Comparison of ENCODE assay signal across 20 cellular contexts in the genomic region with DNA sequence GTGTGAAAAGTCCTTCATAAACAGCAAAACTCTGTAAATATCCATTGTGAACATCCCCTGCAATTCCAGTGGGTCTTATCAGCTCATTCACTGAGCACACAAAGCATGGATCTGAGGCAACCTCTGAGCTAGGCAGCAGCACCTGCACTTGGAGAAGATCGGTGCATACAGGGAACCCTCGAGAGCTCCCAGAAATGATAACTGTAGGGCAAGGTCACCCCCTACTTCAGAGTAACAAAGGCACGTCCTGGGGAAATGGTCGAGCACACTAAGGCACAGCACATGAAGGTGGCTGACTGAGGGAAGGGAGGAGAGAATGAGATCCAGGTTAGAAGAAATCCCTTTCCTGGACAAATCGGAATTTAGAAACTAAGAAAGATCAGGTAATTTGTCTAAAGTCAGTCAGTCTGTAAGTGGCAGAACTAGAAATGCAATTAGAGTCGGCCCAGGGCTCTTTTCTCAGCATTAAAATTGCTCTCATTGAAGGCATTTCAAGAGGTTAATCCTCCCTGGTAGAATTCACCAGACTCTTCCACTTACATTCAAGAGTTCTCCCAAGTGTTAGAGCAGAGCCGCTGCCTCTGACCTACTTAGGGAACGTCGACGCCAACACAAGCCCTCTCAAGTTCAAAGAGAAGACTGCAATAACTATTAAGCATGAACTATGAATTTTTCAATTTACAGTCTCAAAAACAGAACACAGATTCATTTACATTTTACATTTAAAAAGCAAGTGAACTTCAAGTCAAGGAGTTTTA. TPM values are rescaled to one million over a fixed set of nuclear protein-coding genes. Genes with fewer than 3 reads are reported as not detected.
DNase-seq lines count a peak whose midpoint lies in the region; ATAC-seq and TF ChIP-seq lines count a peak whose summit lies in the region.
"Had no signal": no experiment of that assay in that cellular context is flagged by ENCODE, and none has a peak within 500 bp of the region (broad histone marks: within the 10 kb centered on the region; RNA-seq: fewer than 3 reads in every experiment).

No MANE protein-coding gene starts in this region.

- H3K27me3 Mint-ChIP-seq in activated T-helper 1 cell treated with anti-CD3 and anti-CD28 coated beads, Interleukin-12 subunit alpha, Interleukin-12 subunit beta, Interleukin-2, Interleukin-4 antibody, amounts not matched to agents 30 ng/mL and 10 ng/mL and 1 ng/mL, durations not matched to agents 14 hours and 24 hours and 36 hours (ENCODE audit: insufficient read depth), result no peaks in the 10 kb centered on the region
- H3K27me3 Mint-ChIP-seq: IgD-negative memory B cell had no signal

- H3K36me3 ChIP-seq in SK-N-SH (replicated peaks in 1 of 2; ENCODE audit: control insufficient read depth in 1 of 2, insufficient read depth in 2 of 2, low read length in 1 of 2), result peaks cover 0 to 2% of the 10 kb centered on the region in 2 experiments
- no peaks in the 10 kb centered on the region for H3K36me3 ChIP-seq in cardiac muscle cell
- no peaks in the 10 kb centered on the region for H3K36me3 ChIP-seq in upper lobe of left lung
- H3K36me3 ChIP-seq: brain microvascular endothelial cell, esophagus muscularis mucosa, neutrophil had no signal

- intact Hi-C loops in activated T-helper 1 cell treated with anti-CD3 and anti-CD28 coated beads, Interleukin-12 subunit alpha, Interleukin-12 subunit beta, Interleukin-2, Interleukin-4 antibody, amounts not matched to agents 30 ng/mL and 10 ng/mL and 1 ng/mL, durations not matched to agents 14 hours and 24 hours and 36 hours (cut with micrococcal nuclease), result no loop called here

- H2AFZ ChIP-seq in SK-N-SH (ENCODE audit: low read depth), result no peak overlapping the region

- no peak for TF ChIP-seq RAD21 in SK-N-SH (IDR thresholded peaks at IDR 0.05; ENCODE audit: low read length)

- peaks cover 0 to 49% of the 10 kb centered on the region in 2 experiments; a peak in 3 of 4 replicates for H3K4me1 ChIP-seq in SK-N-SH (ENCODE audit: control insufficient read depth in 1 of 2, insufficient read depth in 2 of 2, low read depth in 1 of 2, low read length in 1 of 2)
- H3K4me1 ChIP-seq in cardiac muscle cell (ENCODE audit: low read depth), result peaks cover 32% of the 10 kb centered on the region
- peaks cover 6 to 18% (median 9%) of the 10 kb centered on the region in 4 donors for H3K4me1 ChIP-seq in upper lobe of left lung

- H3K9me2 ChIP-seq in SK-N-SH, result no peaks in the 10 kb centered on the region

- TF ChIP-seq POLR2A in upper lobe of left lung (IDR thresholded peaks at IDR 0.05), result no peak

- H3K27me3 ChIP-seq in SK-N-SH (ENCODE audit: insufficient read depth) (no peaks in the 10 kb centered on the region), cardiac muscle cell (no peaks in the 10 kb centered on the region), upper lobe of left lung (no peaks in the 10 kb centered on the region)
- H3K27me3 ChIP-seq: brain microvascular endothelial cell, esophagus muscularis mucosa, neutrophil had no signal

- peak overlapping the region; percentile 15 to 70; a peak in 3 of 4 replicates for H3K27ac ChIP-seq in SK-N-SH (ENCODE audit: low read depth in 2 of 2, low read length in 1 of 2)
- H3K27ac ChIP-seq in cardiac muscle cell, result peak overlapping the region; percentile 66
- H3K27ac ChIP-seq in upper lobe of left lung, result peak overlapping the region; percentile 44 to 73 (median 57)
- H3K27ac ChIP-seq: brain microvascular endothelial cell, esophagus muscularis mucosa, neutrophil had no signal

- H3K27ac Mint-ChIP-seq in activated T-helper 1 cell treated with anti-CD3 and anti-CD28 coated beads, Interleukin-12 subunit alpha, Interleukin-12 subunit beta, Interleukin-2, Interleukin-4 antibody, amounts not matched to agents 30 ng/mL and 10 ng/mL and 1 ng/mL, durations not matched to agents 14 hours and 24 hours and 36 hours, result no peak overlapping the region
- H3K27ac Mint-ChIP-seq: activated naive CD4-positive, alpha-beta T cell treated with anti-CD3 and anti-CD28 coated beads, Interleukin-2, amount 50 U/mL, for 72 hours; immature natural killer cell had no signal

- 84% methylated on average over 10 of the region's 10 CpGs for WGBS in SK-N-SH (ENCODE audit: low lambda C conversion rate)
- WGBS in upper lobe of left lung, 2 donors, result 55% methylated on average over 10 of the region's 10 CpGs

- POLR2A ChIA-PET in SK-N-SH (lab: Yijun Ruan, JAX), result no interaction called here

- no peaks in the 10 kb centered on the region for H3K4me1 Mint-ChIP-seq in activated T-helper 1 cell treated with anti-CD3 and anti-CD28 coated beads, Interleukin-12 subunit alpha, Interleukin-12 subunit beta, Interleukin-2, Interleukin-4 antibody, amounts not matched to agents 30 ng/mL and 10 ng/mL and 1 ng/mL, durations not matched to agents 14 hours and 24 hours and 36 hours (ENCODE audit: low read depth)
- H3K4me1 Mint-ChIP-seq: IgD-negative memory B cell, immature natural killer cell had no signal

- H3K9me3 Mint-ChIP-seq in activated T-helper 1 cell treated with anti-CD3 and anti-CD28 coated beads, Interleukin-12 subunit alpha, Interleukin-12 subunit beta, Interleukin-2, Interleukin-4 antibody, amounts not matched to agents 30 ng/mL and 10 ng/mL and 1 ng/mL, durations not matched to agents 14 hours and 24 hours and 36 hours, result peaks cover 3% of the 10 kb centered on the region

- H4K20me1 ChIP-seq in SK-N-SH (ENCODE audit: insufficient read depth), result peaks cover 76% of the 10 kb centered on the region

- H3K4me2 ChIP-seq in SK-N-SH, result no peak overlapping the region

- H3K36me3 Mint-ChIP-seq in activated T-helper 1 cell treated with anti-CD3 and anti-CD28 coated beads, Interleukin-12 subunit alpha, Interleukin-12 subunit beta, Interleukin-2, Interleukin-4 antibody, amounts not matched to agents 30 ng/mL and 10 ng/mL and 1 ng/mL, durations not matched to agents 14 hours and 24 hours and 36 hours (ENCODE audit: low read depth), result no peaks in the 10 kb centered on the region
- H3K36me3 Mint-ChIP-seq: IgD-negative memory B cell, immature natural killer cell had no signal

- H3K4me3 ChIP-seq in SK-N-SH (ENCODE audit: low read depth in 2 of 2, low read length in 1 of 2) (no peak overlapping the region), cardiac muscle cell (no peak overlapping the region), upper lobe of left lung (no peak overlapping the region)
- H3K4me3 ChIP-seq: esophagus muscularis mucosa had no signal

- CTCF ChIA-PET in SK-N-SH (lab: Yijun Ruan, JAX), result interaction anchor here (0.7 to 2.8 kb wide), 3 partner anchors 7 to 148 kb away, joined by 3 to 13 read pairs (median 6); no protein-coding TSS in a partner anchor

- ATAC-seq in SK-N-SH treated with all-trans-retinoic acid at 6 μM for 48 hours (no peak), upper lobe of left lung (ENCODE audit: low FRiP score in 2 of 2) (peak; percentile 57 to 79)
- ATAC-seq: activated naive CD4-positive, alpha-beta T cell treated with anti-CD3 and anti-CD28 coated beads, Interleukin-2, amount 50 U/mL, for 72 hours had no signal

- H3K9ac ChIP-seq in SK-N-SH, result no peak overlapping the region

- DNase-seq in SK-N-SH (no peak), cardiac muscle cell (ENCODE audit: low read depth in 1 of 2, low spot score in 1 of 2) (peak; percentile 43 to 89), midbrain (lab: John Stamatoyannopoulos, UW) (peak; percentile 14), upper lobe of left lung (peak in 1 of 2 donors; percentile 71), COLO829 (ENCODE audit: low spot score) (no peak)
- DNase-seq in activated naive CD4-positive, alpha-beta T cell treated with Interleukin-2 at 50 U/mL for 16 hours, result no peak
- DNase-seq in activated T-helper 1 cell treated with anti-CD3 and anti-CD28 coated beads, Interleukin-12 subunit alpha, Interleukin-12 subunit beta, Interleukin-2, Interleukin-4 antibody, amounts not matched to agents 30 ng/mL and 10 ng/mL and 1 ng/mL, durations not matched to agents 14 hours and 24 hours and 36 hours (ENCODE audit: low spot score), result no peak
- DNase-seq: brain microvascular endothelial cell; DMS153; H7; immature natural killer cell; NCI-H2029 treated with DMSO at 0.1 percent for 48 hours; OCI-M1; stimulated activated CD4-positive, alpha-beta T cell treated with anti-CD3 and anti-CD28 coated beads, Interleukin-4, amount 100 ng/mL, for 4 hours; stimulated activated CD8-positive, alpha-beta memory T cell treated with anti-CD3 and anti-CD28 coated beads, Interleukin-4, amount 100 ng/mL, for 48 hours had no signal

- H3K9me3 ChIP-seq in SK-N-SH (no peaks in the 10 kb centered on the region), cardiac muscle cell (ENCODE audit: low read depth) (no peaks in the 10 kb centered on the region), upper lobe of left lung (no peaks in the 10 kb centered on the region)
- H3K9me3 ChIP-seq: esophagus muscularis mucosa, neutrophil had no signal

- TF ChIP-seq EP300 in SK-N-SH (IDR thresholded peaks at IDR 0.05; ENCODE audit: borderline replicate concordance in 1 of 2, low read depth in 1 of 2, low read length in 1 of 2) (no peak), upper lobe of left lung (IDR thresholded peaks at IDR 0.05) (no peak)

- no peak overlapping the region for H3K4me3 Mint-ChIP-seq in activated T-helper 1 cell treated with anti-CD3 and anti-CD28 coated beads, Interleukin-12 subunit alpha, Interleukin-12 subunit beta, Interleukin-2, Interleukin-4 antibody, amounts not matched to agents 30 ng/mL and 10 ng/mL and 1 ng/mL, durations not matched to agents 14 hours and 24 hours and 36 hours
- H3K4me3 Mint-ChIP-seq: IgD-negative memory B cell, immature natural killer cell had no signal

- peaks cover 8% of the 10 kb centered on the region for H3F3A ChIP-seq in SK-N-SH (replicated peaks; ENCODE audit: insufficient read depth)

- H3K79me2 ChIP-seq in SK-N-SH (ENCODE audit: insufficient read depth), result peaks cover 83% of the 10 kb centered on the region

- TF ChIP-seq CTCF in SK-N-SH (IDR thresholded peaks at IDR 0.05) (no peak), cardiac muscle cell (IDR thresholded peaks at IDR 0.05; ENCODE audit: low read depth, low read length) (no peak), upper lobe of left lung (IDR thresholded peaks at IDR 0.05) (no peak)

TF ChIP-seq in SK-N-SH, 30 proteins besides CTCF, POLR2A, EP300 and RAD21 (continues in another document):
- TF ChIP-seq MEF2A (IDR thresholded peaks at IDR 0.05; ENCODE audit: borderline replicate concordance, low read depth), result no peak
- TF ChIP-seq YY1 (IDR thresholded peaks at IDR 0.05; ENCODE audit: low read depth), result no peak

TF ChIP-seq in SK-N-SH treated with all-trans-retinoic acid at 6 μM for 48 hours, 23 proteins besides CTCF, POLR2A, EP300 and RAD21 (continues in another document):
- no peak for TF ChIP-seq ZFP3 (CRISPR knock-in tag; IDR thresholded peaks at IDR 0.05)

RNA-seq across cellular contexts. Expression of gene PXDN, which starts 45.9 kb away (rescaled TPM):
- 76.8 and 146 TPM in 2 replicates for polyA plus RNA-seq in SK-N-SH (2012; rRNA removed)
- 105 and 143 TPM in 2 replicates for polyA plus RNA-seq in SK-N-SH (2012; cell fraction: cytosol; rRNA removed)
- 193 and 256 TPM in 2 replicates for polyA plus RNA-seq in SK-N-SH (2012; cell fraction: nucleus; rRNA removed)
- total RNA-seq in cardiac muscle cell, result 110 and 129 TPM in 2 replicates
- polyA plus RNA-seq in cardiac muscle cell, result 85.7 and 96.8 TPM in 2 replicates
- total RNA-seq in upper lobe of left lung, result 10 to 100 TPM; 20.8 to 65.6 (median 38.5) TPM
- 1.7 and 1.9 TPM in 2 replicates for total RNA-seq in activated T-helper 1 cell treated with anti-CD3 and anti-CD28 coated beads, Interleukin-12 subunit alpha, Interleukin-12 subunit beta, Interleukin-2, Interleukin-4 antibody, amounts not matched to agents 30 ng/mL and 10 ng/mL and 1 ng/mL, durations not matched to agents 14 hours and 24 hours and 36 hours

Comparison
In these comparisons a context has a peak if more than half of its experiments do, and no peak if none do; other contexts are left out.
1. DNase-seq: peak in cardiac muscle cell (2 of 2) and midbrain (single experiment); none in SK-N-SH (single experiment), activated naive CD4-positive, alpha-beta T cell treated with Interleukin-2 at 50 U/mL for 16 hours (single experiment), COLO829 (single experiment) and activated T-helper 1 cell treated with anti-CD3 and anti-CD28 coated beads, Interleukin-12 subunit alpha, Interleukin-12 subunit beta, Interleukin-2, Interleukin-4 antibody, amounts not matched to agents 30 ng/mL and 10 ng/mL and 1 ng/mL, durations not matched to agents 14 hours and 24 hours and 36 hours (single experiment).
2. Peak in every context shown above with its lines, with median percentiles within 50 percentile points of each other: H3K27ac ChIP-seq.